In genomic region chr10:6204341-6205191, GRCh38 we compare ENCODE assay signal across 8 cellular contexts. TPM values are rescaled to one million over a fixed set of nuclear protein-coding genes. Genes with fewer than 3 reads are reported as not detected.
DNase-seq lines count a peak whose midpoint lies in the region; ATAC-seq and TF ChIP-seq lines count a peak whose summit lies in the region.

No MANE protein-coding gene starts in this region.

- peaks cover 34% of the 10 kb centered on the region for H3K4me1 Mint-ChIP-seq in activated naive CD4-positive, alpha-beta T cell treated with anti-CD3 and anti-CD28 coated beads, Interleukin-2, amount 50 U/mL, for 24 hours
- peaks cover 41% of the 10 kb centered on the region for H3K4me1 Mint-ChIP-seq in neural crest cell

- no peaks in the 10 kb centered on the region for H3K27me3 Mint-ChIP-seq in activated naive CD4-positive, alpha-beta T cell treated with anti-CD3 and anti-CD28 coated beads, Interleukin-2, amount 50 U/mL, for 24 hours
- peaks cover 38% of the 10 kb centered on the region for H3K27me3 Mint-ChIP-seq in neural crest cell (ENCODE audit: low read depth)

- H3K9me3 Mint-ChIP-seq in activated naive CD4-positive, alpha-beta T cell treated with anti-CD3 and anti-CD28 coated beads, Interleukin-2, amount 50 U/mL, for 24 hours, result no peaks in the 10 kb centered on the region
- no peaks in the 10 kb centered on the region for H3K9me3 Mint-ChIP-seq in neural crest cell

- no peak for TF ChIP-seq CTCF in WI38 (IDR thresholded peaks at IDR 0.05; ENCODE audit: low read depth, low read length)
- TF ChIP-seq CTCF in neural crest cell (conservative IDR thresholded peaks at IDR 0.05), result no peak

- ATAC-seq in GM21447 (IDR thresholded peaks at IDR 0.05; ENCODE audit: unreplicated experiment) (no peak), HG03457 (IDR thresholded peaks at IDR 0.05; ENCODE audit: unreplicated experiment) (no peak)

- no peaks in the 10 kb centered on the region for H3K36me3 Mint-ChIP-seq in activated naive CD4-positive, alpha-beta T cell treated with anti-CD3 and anti-CD28 coated beads, Interleukin-2, amount 50 U/mL, for 24 hours
- H3K36me3 Mint-ChIP-seq in neural crest cell (ENCODE audit: low read depth), result peaks cover 6% of the 10 kb centered on the region

- peak overlapping the region; percentile 82 for H3K4me3 ChIP-seq in WI38 (ENCODE audit: low read depth, low read length)

- peak overlapping the region; percentile 98 for H3K4me3 Mint-ChIP-seq in activated naive CD4-positive, alpha-beta T cell treated with anti-CD3 and anti-CD28 coated beads, Interleukin-2, amount 50 U/mL, for 24 hours
- peak overlapping the region; percentile 90 for H3K4me3 Mint-ChIP-seq in neural crest cell

- DNase-seq in activated naive CD4-positive, alpha-beta T cell (lab: John Stamatoyannopoulos, UW), result no peak
- DNase-seq in fibroblast of the conjunctiva (ENCODE audit: low read depth) (peak; percentile 66), neural crest cell (ENCODE audit: low read depth, low spot score) (no peak), SW480 (ENCODE audit: low spot score) (no peak)

- H3K27ac Mint-ChIP-seq in activated naive CD4-positive, alpha-beta T cell treated with anti-CD3 and anti-CD28 coated beads, Interleukin-2, amount 50 U/mL, for 24 hours, result peak overlapping the region; percentile 23
- no peak overlapping the region for H3K27ac Mint-ChIP-seq in neural crest cell (ENCODE audit: unreplicated experiment)

RNA-seq across cellular contexts. Expression of gene PFKFB3, which starts 1.8 kb away (rescaled TPM):
- 36.7 and 39.3 TPM in 2 replicates for total RNA-seq in neural crest cell
